23 cellular contexts compared by ENCODE assay signal in genomic region chr13:73966331-73966730, GRCh38.
DNase-seq lines count a peak whose midpoint lies in the region; ATAC-seq and TF ChIP-seq lines count a peak whose summit lies in the region.
"Had no signal": no experiment of that assay in that cellular context is flagged by ENCODE, and none has a peak within 500 bp of the region (broad histone marks: within the 10 kb centered on the region; RNA-seq: fewer than 3 reads in every experiment).

No MANE protein-coding gene starts in this region.

- intact Hi-C loops in naive thymus-derived CD4-positive, alpha-beta T cell (cut with micrococcal nuclease), result loop anchor here in 1 of 2 donors (1.0 to 2.0 kb wide), 2 partner anchors 9 to 14 kb away; no protein-coding TSS in a partner anchor

- peaks cover 4% of the 10 kb centered on the region; the same call in 1 of the 2 replicates for H3K79me2 ChIP-seq in GM23338 (replicated peaks; ENCODE audit: insufficient read depth)

- H3K4me1 ChIP-seq in GM23338 (ENCODE audit: insufficient read depth), result peaks cover 10% of the 10 kb centered on the region
- peaks cover 0 to 1% of the 10 kb centered on the region in 2 donors for H3K4me1 ChIP-seq in naive thymus-derived CD4-positive, alpha-beta T cell (ENCODE audit: control insufficient read depth in 2 of 2, insufficient read depth in 2 of 2, low read length in 2 of 2)
- H3K4me1 ChIP-seq: A549, adrenal gland, breast epithelium, lower lobe of right lung had no signal

- H3K4me1 Mint-ChIP-seq in GM23338, result peaks cover 15% of the 10 kb centered on the region; the same call in 2 of the 3 replicates
- peaks cover 18 to 83% (median 77%) of the 10 kb centered on the region in 7 donors for H3K4me1 Mint-ChIP-seq in naive thymus-derived CD4-positive, alpha-beta T cell

- no peak overlapping the region for H2AFZ ChIP-seq in GM23338

- TF ChIP-seq CTCF in GM23338 (conservative IDR thresholded peaks at IDR 0.05; ENCODE audit: low read depth in 2 of 2), result no peak

- CTCF ChIA-PET in naive thymus-derived CD4-positive, alpha-beta T cell (lab: Charles Lee), result interaction anchor here (0.9 kb wide), 2 partner anchors 18 to 28 kb away, joined by 3 read pairs; no protein-coding TSS in a partner anchor

- H3K4me2 ChIP-seq in GM23338, result no peak overlapping the region
- H3K4me2 ChIP-seq: A549 had no signal

- no peak overlapping the region for H3K4me3 Mint-ChIP-seq in GM23338
- peak overlapping the region in 1 of 10 donors; percentile 63 for H3K4me3 Mint-ChIP-seq in naive thymus-derived CD4-positive, alpha-beta T cell
- H3K4me3 Mint-ChIP-seq: activated CD4-positive, alpha-beta memory T cell treated with anti-CD3 and anti-CD28 coated beads, Interleukin-2, amount 10 ng/mL, durations not matched to agents 7 days and 5 days; stimulated activated naive CD8-positive, alpha-beta T cell treated with anti-CD3 and anti-CD28 coated beads, Interleukin-15, Interleukin-2, amounts not matched to agents 100 ng/mL and 50 ng/mL, for 24 hours had no signal

- H3K9me2 ChIP-seq in GM23338 (ENCODE audit: insufficient read depth), result no peaks in the 10 kb centered on the region

- no peaks in the 10 kb centered on the region for H3F3A ChIP-seq in GM23338 (replicated peaks; ENCODE audit: low read depth)

- H3K4me3 ChIP-seq in GM23338, result no peak overlapping the region
- H3K4me3 ChIP-seq in naive thymus-derived CD4-positive, alpha-beta T cell (ENCODE audit: low read length), result no peak overlapping the region
- H3K4me3 ChIP-seq: A549, adrenal gland, breast epithelium, lower lobe of right lung, spleen, tibial artery had no signal

- no peaks in the 10 kb centered on the region for H3K9me3 ChIP-seq in naive thymus-derived CD4-positive, alpha-beta T cell (ENCODE audit: control insufficient read depth in 2 of 3, low read length in 3 of 3)
- H3K9me3 ChIP-seq: A549, adrenal gland, breast epithelium, lower lobe of right lung, tibial artery had no signal

- no peak overlapping the region for H3K27ac ChIP-seq in GM23338 (ENCODE audit: low read depth)
- no peak overlapping the region for H3K27ac ChIP-seq in naive thymus-derived CD4-positive, alpha-beta T cell (ENCODE audit: low read depth, low read length)
- H3K27ac ChIP-seq: A549, adrenal gland, breast epithelium, HL-60, lower lobe of right lung, tibial artery had no signal

- H4K20me1 ChIP-seq in GM23338 (replicated peaks; ENCODE audit: insufficient read depth), result no peaks in the 10 kb centered on the region

- POLR2A ChIA-PET in naive thymus-derived CD4-positive, alpha-beta T cell (lab: Charles Lee), result interaction anchor here (0.8 to 1.5 kb wide), 2 partner anchors 13 to 18 kb away, joined by 4 read pairs; no protein-coding TSS in a partner anchor

- H3K27me3 ChIP-seq in GM23338 (ENCODE audit: insufficient read depth), result no peaks in the 10 kb centered on the region
- no peaks in the 10 kb centered on the region for H3K27me3 ChIP-seq in naive thymus-derived CD4-positive, alpha-beta T cell (ENCODE audit: control insufficient read depth in 2 of 2, insufficient read depth in 2 of 2, low read length in 2 of 2)
- H3K27me3 ChIP-seq: adrenal gland, breast epithelium, spleen, tibial artery had no signal

- no peaks in the 10 kb centered on the region for H3K36me3 ChIP-seq in GM23338 (ENCODE audit: insufficient read depth)
- H3K36me3 ChIP-seq in naive thymus-derived CD4-positive, alpha-beta T cell (ENCODE audit: control insufficient read depth in 2 of 3, insufficient read depth in 3 of 3, low read length in 3 of 3), result peaks cover 0 to 6% (median 4%) of the 10 kb centered on the region in 3 experiments
- H3K36me3 ChIP-seq: adrenal gland, breast epithelium, lower lobe of right lung, spleen, tibial artery had no signal

- no peaks in the 10 kb centered on the region for H3K27me3 Mint-ChIP-seq in GM23338 (ENCODE audit: insufficient read depth, low read depth, poor library complexity)
- no peaks in the 10 kb centered on the region for H3K27me3 Mint-ChIP-seq in naive thymus-derived CD4-positive, alpha-beta T cell
- H3K27me3 Mint-ChIP-seq: activated CD4-positive, alpha-beta memory T cell treated with anti-CD3 and anti-CD28 coated beads, Interleukin-2, amount 10 ng/mL, durations not matched to agents 7 days and 5 days; stimulated activated naive CD8-positive, alpha-beta T cell treated with anti-CD3 and anti-CD28 coated beads, Interleukin-15, Interleukin-2, amounts not matched to agents 100 ng/mL and 50 ng/mL, for 24 hours had no signal

- peak; percentile 20 for DNase-seq in Ammon's horn (ENCODE audit: low spot score)
- DNase-seq in GM23338 (ENCODE audit: low spot score), result no peak
- DNase-seq in cerebellar cortex (ENCODE audit: low spot score), result peak; percentile 11
- peak; percentile 20 for DNase-seq in medulla oblongata (ENCODE audit: extremely low spot score)
- no peak for DNase-seq in NCI-H2171 treated with DMSO at 0.1 percent for 48 hours (lab: John Stamatoyannopoulos, UW)
- DNase-seq in iPS-NIHi11 (ENCODE audit: low spot score), result no peak
- no peak for DNase-seq in NCI-H2029 (lab: John Stamatoyannopoulos, UW)
- DNase-seq in naive thymus-derived CD4-positive, alpha-beta T cell, result no peak
- DNase-seq: activated CD4-positive, alpha-beta memory T cell treated with anti-CD3 and anti-CD28 coated beads, Interleukin-2, amount 10 ng/mL, durations not matched to agents 7 days and 5 days; activated CD4-positive, CD25-positive, alpha-beta regulatory T cell; activated T-cell treated with anti-CD3 and anti-CD28 coated beads, Interleukin-2, amount 50 U/mL, for 1 hour; adrenal gland; lower lobe of right lung; NCI-H510A treated with DMSO at 0.1 percent for 48 hours; RPMI8226; spleen; stimulated activated CD4-positive, alpha-beta T cell treated with anti-CD3 and anti-CD28 coated beads, Interleukin-4, amount 100 ng/mL, for 1 hour; T1000; tibial artery had no signal

- ATAC-seq in GM23338, result no peak
- no peak for ATAC-seq in naive thymus-derived CD4-positive, alpha-beta T cell
- ATAC-seq: A549, lower lobe of right lung had no signal

- peaks cover 2% of the 10 kb centered on the region; the same call in 2 of the 3 replicates for H3K9me3 Mint-ChIP-seq in GM23338
- peaks cover 0 to 6% (median 2%) of the 10 kb centered on the region in 11 donors for H3K9me3 Mint-ChIP-seq in naive thymus-derived CD4-positive, alpha-beta T cell
- H3K9me3 Mint-ChIP-seq: activated CD4-positive, alpha-beta memory T cell treated with anti-CD3 and anti-CD28 coated beads, Interleukin-2, amount 10 ng/mL, durations not matched to agents 7 days and 5 days had no signal

- peak overlapping the region; percentile 10 for H3K27ac Mint-ChIP-seq in GM23338
- H3K27ac Mint-ChIP-seq in naive thymus-derived CD4-positive, alpha-beta T cell, result peak overlapping the region in 4 of 9 donors; percentile 2 to 57 (median 46)
- H3K27ac Mint-ChIP-seq: activated CD4-positive, alpha-beta memory T cell treated with anti-CD3 and anti-CD28 coated beads, Interleukin-2, amount 10 ng/mL, durations not matched to agents 7 days and 5 days; stimulated activated naive CD8-positive, alpha-beta T cell treated with anti-CD3 and anti-CD28 coated beads, Interleukin-15, Interleukin-2, amounts not matched to agents 100 ng/mL and 50 ng/mL, for 24 hours had no signal

- H3K36me3 Mint-ChIP-seq in GM23338 (ENCODE audit: low read depth), result peaks cover 3% of the 10 kb centered on the region; the same call in 2 of the 3 replicates
- H3K36me3 Mint-ChIP-seq in naive thymus-derived CD4-positive, alpha-beta T cell, result peaks cover 11 to 47% (median 19%) of the 10 kb centered on the region in 5 donors

TF ChIP-seq in GM23338, 12 proteins besides CTCF, POLR2A, EP300 and RAD21 (continues in another document):
- TF ChIP-seq REST (IDR thresholded peaks at IDR 0.05; ENCODE audit: unreplicated experiment) (no peak), NANOG (IDR thresholded peaks at IDR 0.05; ENCODE audit: borderline replicate concordance) (no peak), ETS1 (IDR thresholded peaks at IDR 0.05) (no peak), EZH2phosphoT487 (IDR thresholded peaks at IDR 0.05; ENCODE audit: unreplicated experiment) (no peak), ZNF331 (CRISPR knock-in tag; IDR thresholded peaks at IDR 0.05; ENCODE audit: low read depth) (no peak), POLR2AphosphoS5 (IDR thresholded peaks at IDR 0.05; ENCODE audit: low read depth) (no peak), ZNF114 (CRISPR knock-in tag; IDR thresholded peaks at IDR 0.05) (no peak)

Comparison
In these comparisons a context has a peak if more than half of its experiments do, and no peak if none do; other contexts are left out.
1. DNase-seq: peak in Ammon's horn (single experiment), cerebellar cortex (single experiment) and medulla oblongata (single experiment); none in GM23338 (single experiment), NCI-H2171 treated with DMSO at 0.1 percent for 48 hours (single experiment), iPS-NIHi11 (single experiment), NCI-H2029 (single experiment) and naive thymus-derived CD4-positive, alpha-beta T cell (0 of 9).